In the genomic region with DNA sequence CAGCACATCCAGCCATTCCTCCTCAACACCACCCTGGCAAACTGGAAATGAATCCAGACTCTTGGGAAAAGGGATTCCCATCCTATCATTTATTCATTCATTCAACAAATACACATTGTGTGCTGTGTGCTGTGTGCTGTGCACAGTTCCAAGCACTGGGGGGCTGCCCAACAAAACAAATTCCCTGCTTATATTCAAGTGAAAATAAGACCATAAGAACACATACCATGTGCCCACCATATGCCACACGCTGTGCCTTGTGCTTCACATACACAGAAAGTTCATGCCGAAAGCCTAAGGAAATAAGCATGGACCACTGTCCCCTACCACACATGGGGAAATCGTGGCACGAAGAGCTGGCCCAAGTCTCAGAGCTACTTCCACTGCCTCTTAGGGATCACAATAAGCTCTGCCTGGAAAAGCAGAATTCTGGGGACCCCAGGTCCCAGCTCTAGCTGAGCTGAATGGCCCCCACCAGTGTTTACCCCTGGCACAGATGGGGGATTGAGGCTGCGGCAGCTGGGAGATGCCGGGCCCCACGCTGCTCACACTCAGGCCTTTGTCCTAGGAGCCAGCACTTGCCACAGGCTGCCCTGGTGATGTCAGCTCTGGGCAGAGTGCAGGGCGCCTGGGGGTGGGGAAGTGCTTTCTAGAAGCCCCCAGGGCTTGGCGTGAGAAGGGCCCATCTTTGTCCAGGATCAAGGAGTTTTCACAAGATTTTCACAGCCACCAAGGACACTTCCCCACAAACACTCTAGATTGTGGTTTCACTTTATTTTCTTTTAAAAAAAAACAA, we compare ENCODE assay signal across 13 cellular contexts.
A peak's percentile ranks its signal among the peaks of the same experiment; 100 is the strongest.
DNase-seq lines count a peak whose midpoint lies in the region; ATAC-seq and TF ChIP-seq lines count a peak whose summit lies in the region.
"Had no signal": no experiment of that assay in that cellular context is flagged by ENCODE, and none has a peak within 500 bp of the region (broad histone marks: within the 10 kb centered on the region; RNA-seq: fewer than 3 reads in every experiment).

No MANE protein-coding gene starts in this region.

- H3K4me2 ChIP-seq in OCI-LY7 (ENCODE audit: low read length): no peak overlapping the region

- peaks cover 9 to 92% (median 37%) of the 10 kb centered on the region in 3 donors for H3K36me3 Mint-ChIP-seq in CD8-positive, alpha-beta memory T cell

- no peaks in the 10 kb centered on the region for H3K9me3 ChIP-seq in CD8-positive, alpha-beta memory T cell (ENCODE audit: low read length)
- H3K9me3 ChIP-seq in OCI-LY7 (ENCODE audit: low read length): no peaks in the 10 kb centered on the region
- no peaks in the 10 kb centered on the region for H3K9me3 ChIP-seq in BE2C

- no peaks in the 10 kb centered on the region for H3K9me2 ChIP-seq in OCI-LY7 (ENCODE audit: insufficient read depth, low read length)

- no peak overlapping the region for H2AFZ ChIP-seq in OCI-LY7 (ENCODE audit: low read length)

- no TSS peak for BruUV-seq in OCI-LY7 (replicated peaks; lab: Mats Ljungman, UMichigan)

- no peak overlapping the region for H3K27ac ChIP-seq in CD8-positive, alpha-beta memory T cell (ENCODE audit: low read depth, low read length)
- H3K27ac ChIP-seq in OCI-LY7 (ENCODE audit: low read depth, low read length, poor library complexity, severe bottlenecking): no peak overlapping the region
- H3K27ac ChIP-seq in dorsolateral prefrontal cortex: peak overlapping the region; percentile 80 to 100 (median 98)

- intact Hi-C loops in OCI-LY7 (cut with micrococcal nuclease; ENCODE audit: unreplicated experiment) (loop anchor here (10.0 kb wide), 1 partner anchor 177 kb away; no protein-coding TSS in a partner anchor), dorsolateral prefrontal cortex (cut with DNase I) (loop anchor here (1.0 to 10.0 kb wide), 5 partner anchors 19 to 177 kb away; partner anchors contain the start of gene PREX1 (in 1 of the 2))

- H3K27me3 ChIP-seq in CD8-positive, alpha-beta memory T cell (ENCODE audit: insufficient read depth, low read length, poor library complexity, severe bottlenecking): no peaks in the 10 kb centered on the region
- H3K27me3 ChIP-seq in dorsolateral prefrontal cortex (no peaks in the 10 kb centered on the region), BE2C (no peaks in the 10 kb centered on the region)

- ATAC-seq in HG02798 (IDR thresholded peaks at IDR 0.05; ENCODE audit: poor library complexity, unreplicated experiment): no peak
- ATAC-seq: esophagus mucosa had no signal

- no peak for DNase-seq in CD8-positive, alpha-beta memory T cell
- no peak for DNase-seq in OCI-LY7 (ENCODE audit: low spot score)
- DNase-seq in dorsolateral prefrontal cortex: peak; percentile 34 to 96 (median 94)
- DNase-seq in nucleus accumbens (lab: John Stamatoyannopoulos, UW): peak; percentile 37 to 97 (median 90)
- no peak for DNase-seq in BE2C
- DNase-seq in activated gamma-delta T cell treated with Interleukin-2 at 50 U/mL for 16 hours: no peak
- DNase-seq in NCI-H345 (lab: John Stamatoyannopoulos, UW): no peak
- DNase-seq: activated CD4-positive, alpha-beta T cell treated with anti-CD3 and anti-CD28 coated beads for 1 hour; left cardiac atrium; NCI-H146 had no signal

- H3K4me3 Mint-ChIP-seq in CD8-positive, alpha-beta memory T cell: peak overlapping the region in 4 of 7 donors; percentile 13 to 67 (median 50)

- H3K9me3 Mint-ChIP-seq in CD8-positive, alpha-beta memory T cell: no peaks in the 10 kb centered on the region

- peaks cover 48% of the 10 kb centered on the region for H3K36me3 ChIP-seq in CD8-positive, alpha-beta memory T cell (ENCODE audit: insufficient read depth, low read length)
- H3K36me3 ChIP-seq in OCI-LY7 (ENCODE audit: insufficient read depth, low read length) (peaks cover 14% of the 10 kb centered on the region), BE2C (no peaks in the 10 kb centered on the region)

- peak overlapping the region; percentile 63 to 96 (median 85) for H3K27ac Mint-ChIP-seq in CD8-positive, alpha-beta memory T cell
- H3K27ac Mint-ChIP-seq: progenitor cell of endocrine pancreas had no signal

- H3K27me3 Mint-ChIP-seq in CD8-positive, alpha-beta memory T cell: no peaks in the 10 kb centered on the region
- H3K27me3 Mint-ChIP-seq: progenitor cell of endocrine pancreas had no signal

- no peaks in the 10 kb centered on the region for H3K79me2 ChIP-seq in OCI-LY7 (ENCODE audit: insufficient read depth, low read depth, low read length)

- CTCF ChIA-PET in CD8-positive, alpha-beta memory T cell (lab: Charles Lee): interaction anchor here (1.1 kb wide), 1 partner anchor 71 kb away, joined by 4 read pairs; no protein-coding TSS in a partner anchor
- CTCF ChIA-PET in OCI-LY7 (lab: Charles Lee; ENCODE audit: unreplicated experiment): no interaction called here

- H3K4me3 ChIP-seq in CD8-positive, alpha-beta memory T cell (ENCODE audit: low read length): no peak overlapping the region
- H3K4me3 ChIP-seq in OCI-LY7 (ENCODE audit: low read depth, low read length, poor library complexity, severe bottlenecking) (no peak overlapping the region), dorsolateral prefrontal cortex (peak overlapping the region in 4 of 59 donors; percentile 3 to 26 (median 18)), BE2C (ENCODE audit: low read depth, low read length) (no peak overlapping the region)

- POLR2A ChIA-PET in CD8-positive, alpha-beta memory T cell (lab: Charles Lee): no interaction called here
- POLR2A ChIA-PET in OCI-LY7 (lab: Charles Lee): no interaction called here

- peak; percentile 46 for TF ChIP-seq CTCF in OCI-LY7 (conservative IDR thresholded peaks at IDR 0.05; ENCODE audit: low read length)
- peak in 12 of 56 donors; percentile 4 to 34 (median 12) for TF ChIP-seq CTCF in dorsolateral prefrontal cortex (IDR thresholded peaks at IDR 0.05 in 54 of 56, conservative IDR thresholded peaks at IDR 0.05 in 2 of 56; ENCODE audit: low read depth in 1 of 56, partially characterized antibody in 56 of 56)
- TF ChIP-seq CTCF in BE2C (IDR thresholded peaks at IDR 0.05; ENCODE audit: low read depth, low read length): no peak

- peaks cover 4% of the 10 kb centered on the region for H3K4me1 ChIP-seq in CD8-positive, alpha-beta memory T cell (ENCODE audit: insufficient read depth, low read length)
- peaks cover 5% of the 10 kb centered on the region for H3K4me1 ChIP-seq in OCI-LY7 (ENCODE audit: insufficient read depth, low read length, poor library complexity, severe bottlenecking)
- 0 out of 2 replicates have a peak, but pooled peaks cover 9% of the 10 kb centered on the region for H3K4me1 ChIP-seq in BE2C

- no peaks in the 10 kb centered on the region for H4K20me1 ChIP-seq in OCI-LY7 (ENCODE audit: insufficient read depth, low read length)

- H3K4me1 Mint-ChIP-seq in CD8-positive, alpha-beta memory T cell: peaks cover 68 to 96% (median 82%) of the 10 kb centered on the region in 3 donors

Comparison
In these comparisons a context has a peak if more than half of its experiments do, and no peak if none do; other contexts are left out.
1. DNase-seq: peak in dorsolateral prefrontal cortex (10 of 10) and nucleus accumbens (56 of 56); none in CD8-positive, alpha-beta memory T cell (0 of 5), OCI-LY7 (single experiment), BE2C (single experiment), activated gamma-delta T cell treated with Interleukin-2 at 50 U/mL for 16 hours (single experiment) and NCI-H345 (single experiment).
2. H3K27ac ChIP-seq: peak in dorsolateral prefrontal cortex (59 of 59); none in CD8-positive, alpha-beta memory T cell (single experiment) and OCI-LY7 (single experiment).